ENCODE assay signal across 8 cellular contexts in the genomic region with DNA sequence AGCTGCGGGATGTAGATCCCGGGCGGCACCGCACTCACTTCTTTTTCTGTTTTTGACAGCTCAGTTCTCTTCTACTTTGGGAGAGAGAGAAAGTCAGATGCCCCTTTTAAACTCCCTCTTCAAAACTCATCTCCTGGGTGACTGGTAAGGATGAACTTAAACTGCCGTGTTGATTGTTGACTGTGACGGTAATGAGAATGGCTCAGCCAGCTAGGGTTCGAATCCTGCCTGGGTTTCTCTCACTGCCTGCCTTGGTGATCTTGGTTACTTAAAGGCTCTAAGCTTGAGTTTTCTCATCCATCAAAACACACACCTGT. TPM values are rescaled to one million over a fixed set of nuclear protein-coding genes. Genes with fewer than 3 reads are reported as not detected.
DNase-seq lines count a peak whose midpoint lies in the region; ATAC-seq and TF ChIP-seq lines count a peak whose summit lies in the region.

No MANE protein-coding gene starts in this region.

- peak overlapping the region; percentile 71 for H3K27ac Mint-ChIP-seq in activated naive CD8-positive, alpha-beta T cell treated with anti-CD3 and anti-CD28 coated beads, Interleukin-2, amount 10 ng/mL, durations not matched to agents 7 days and 5 days
- peak overlapping the region; percentile 12 to 92 (median 88) for H3K27ac Mint-ChIP-seq in immature natural killer cell

- H3K4me3 ChIP-seq in GM12865 (ENCODE audit: low read depth, low read length) (peak overlapping the region; percentile 58), stomach (peak overlapping the region; percentile 53 to 88 (median 81))

- peaks cover 4% of the 10 kb centered on the region for H3K9me3 Mint-ChIP-seq in activated naive CD8-positive, alpha-beta T cell treated with anti-CD3 and anti-CD28 coated beads, Interleukin-2, amount 10 ng/mL, durations not matched to agents 7 days and 5 days
- no peaks in the 10 kb centered on the region for H3K9me3 Mint-ChIP-seq in immature natural killer cell

- peak overlapping the region; percentile 85 for H3K4me3 Mint-ChIP-seq in activated naive CD8-positive, alpha-beta T cell treated with anti-CD3 and anti-CD28 coated beads, Interleukin-2, amount 10 ng/mL, durations not matched to agents 7 days and 5 days
- H3K4me3 Mint-ChIP-seq in immature natural killer cell = peak overlapping the region; percentile 86 to 98 (median 95)

- peaks cover 9% of the 10 kb centered on the region for H3K27me3 Mint-ChIP-seq in activated naive CD8-positive, alpha-beta T cell treated with anti-CD3 and anti-CD28 coated beads, Interleukin-2, amount 10 ng/mL, durations not matched to agents 7 days and 5 days
- H3K27me3 Mint-ChIP-seq in immature natural killer cell (ENCODE audit: low read depth in 3 of 3) = peaks cover 0 to 6% (median 2%) of the 10 kb centered on the region in 3 donors

- H3K4me1 ChIP-seq in stomach = peaks cover 12 to 50% (median 33%) of the 10 kb centered on the region in 4 donors

- TF ChIP-seq EP300 in stomach (IDR thresholded peaks at IDR 0.05) = no peak

- no peaks in the 10 kb centered on the region for H3K36me3 ChIP-seq in stomach

- peaks cover 8% of the 10 kb centered on the region for H3K36me3 Mint-ChIP-seq in activated naive CD8-positive, alpha-beta T cell treated with anti-CD3 and anti-CD28 coated beads, Interleukin-2, amount 10 ng/mL, durations not matched to agents 7 days and 5 days
- H3K36me3 Mint-ChIP-seq in immature natural killer cell = no peaks in the 10 kb centered on the region

- peak; percentile 4 for ATAC-seq in HG03045 (IDR thresholded peaks at IDR 0.05; ENCODE audit: unreplicated experiment)
- ATAC-seq in activated naive CD8-positive, alpha-beta T cell treated with anti-CD3 and anti-CD28 coated beads, Interleukin-2, amount 10 ng/mL, durations not matched to agents 7 days and 5 days (ENCODE audit: low read depth) = no peak
- no peak for ATAC-seq in HG02623 (IDR thresholded peaks at IDR 0.05; ENCODE audit: unreplicated experiment)

- peaks cover 24% of the 10 kb centered on the region for H3K4me1 Mint-ChIP-seq in activated naive CD8-positive, alpha-beta T cell treated with anti-CD3 and anti-CD28 coated beads, Interleukin-2, amount 10 ng/mL, durations not matched to agents 7 days and 5 days
- H3K4me1 Mint-ChIP-seq in immature natural killer cell = peaks cover 22 to 28% of the 10 kb centered on the region in 2 donors

- WGBS in stomach, 5 donors = 0 to 2% (median 0%) methylated on average over 7 of the region's 7 CpGs

- TF ChIP-seq POLR2A in stomach (IDR thresholded peaks at IDR 0.05) = no peak

- TF ChIP-seq CTCF in GM12865 (IDR thresholded peaks at IDR 0.05; ENCODE audit: insufficient read depth, low read depth, low read length, missing control alignments) (no peak), stomach (IDR thresholded peaks at IDR 0.05) (no peak)

- no peaks in the 10 kb centered on the region for H3K27me3 ChIP-seq in stomach

- no peak for DNase-seq in GM12865 (ENCODE audit: low read depth)
- DNase-seq in activated naive CD8-positive, alpha-beta T cell treated with anti-CD3 and anti-CD28 coated beads, Interleukin-2, amount 10 ng/mL, durations not matched to agents 7 days and 5 days = no peak
- no peak for DNase-seq in immature natural killer cell
- no peak for DNase-seq in stomach
- DNase-seq in NCI-H1092 (lab: John Stamatoyannopoulos, UW) = no peak
- DNase-seq in GOT3 (lab: John Stamatoyannopoulos, UW) = no peak

- H3K9me3 ChIP-seq in stomach = no peaks in the 10 kb centered on the region

- H3K27ac ChIP-seq in stomach = peak overlapping the region; percentile 93 to 99 (median 96)

- intact Hi-C loops in stomach (cut with DNase I; ENCODE audit: low total_unique reads) = no loop called here

- POLR2A ChIA-PET in activated naive CD8-positive, alpha-beta T cell treated with anti-CD3 and anti-CD28 coated beads, Interleukin-2, amount 10 ng/mL, durations not matched to agents 7 days and 5 days (lab: Charles Lee) = interaction anchor here (2.8 kb wide), 1 partner anchor 59 kb away, joined by 11 read pairs; no protein-coding TSS in a partner anchor

RNA-seq across cellular contexts. Expression of a gene that starts 0.7 kb away (rescaled TPM):
- 10 to 100 TPM in 1 of 2 experiments, 1 to 10 TPM in 1; 10.0 to 11.8 TPM for total RNA-seq in activated naive CD8-positive, alpha-beta T cell treated with anti-CD3 and anti-CD28 coated beads, Interleukin-2, amount 10 ng/mL, durations not matched to agents 7 days and 5 days
- polyA plus RNA-seq in immature natural killer cell (10 to 100 TPM; 13.8 to 23.7 (median 14.9) TPM), stomach (1 to 10 TPM; 2.8 to 4.8 (median 3.5) TPM)
- 10 to 100 TPM in 3 of 5 donors, 1 to 10 TPM in 1, not detected in 1; 7.6 to 29.7 (median 14.8) TPM for total RNA-seq in stomach
